In the genomic region with DNA sequence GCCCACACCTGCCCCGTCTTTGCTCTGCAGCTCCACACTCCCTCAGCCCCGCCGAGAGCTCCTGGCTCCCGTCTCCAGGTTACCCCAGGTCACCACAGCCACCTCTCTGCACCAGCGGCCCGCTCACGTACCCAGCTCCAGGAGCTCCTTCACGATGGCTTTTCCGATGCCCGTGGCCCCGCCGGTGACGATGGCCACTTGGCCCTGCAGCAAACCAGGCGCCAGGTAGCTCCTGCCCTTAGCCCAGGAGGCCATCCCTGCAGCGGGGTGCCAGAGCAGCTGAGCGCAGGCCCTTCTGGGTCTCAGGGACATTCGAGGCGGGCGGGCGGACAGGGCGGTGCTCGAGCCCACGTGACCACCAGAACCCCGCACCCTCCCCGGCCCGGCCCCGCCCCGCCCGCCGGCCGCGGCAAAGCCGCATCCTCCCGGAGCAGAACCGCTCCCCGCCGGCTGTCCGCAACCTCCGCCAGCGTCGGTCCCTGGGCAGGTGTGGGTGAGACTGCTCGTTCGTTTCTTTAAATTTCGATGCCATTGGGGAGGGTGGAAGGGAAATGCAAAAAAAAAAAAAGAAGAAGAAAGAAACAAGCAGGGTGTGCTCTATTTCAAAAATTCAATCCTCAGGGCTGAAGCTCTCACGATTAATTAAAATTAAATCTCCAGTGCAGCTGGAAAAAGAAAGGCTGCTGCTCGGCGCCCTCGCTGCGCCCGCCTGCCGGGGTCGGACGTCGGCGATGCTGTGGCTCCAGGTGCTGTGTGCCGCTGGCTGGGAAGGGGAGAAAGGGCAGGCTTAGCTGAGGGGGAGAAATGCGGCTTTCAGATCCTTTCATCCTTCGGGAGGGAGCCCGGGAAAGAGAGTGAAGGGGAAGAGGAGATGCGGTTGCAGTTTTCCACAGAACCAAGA, we compare ENCODE assay signal across 8 cellular contexts. TPM values are rescaled to one million over a fixed set of nuclear protein-coding genes. Genes with fewer than 3 reads are reported as not detected.
DNase-seq lines count a peak whose midpoint lies in the region; ATAC-seq and TF ChIP-seq lines count a peak whose summit lies in the region.

A gene (minus strand): TSS at position 323 of the 901 bp plus-strand sequence. CDS start 68 bp downstream, at position 255.
A gene with protein sequence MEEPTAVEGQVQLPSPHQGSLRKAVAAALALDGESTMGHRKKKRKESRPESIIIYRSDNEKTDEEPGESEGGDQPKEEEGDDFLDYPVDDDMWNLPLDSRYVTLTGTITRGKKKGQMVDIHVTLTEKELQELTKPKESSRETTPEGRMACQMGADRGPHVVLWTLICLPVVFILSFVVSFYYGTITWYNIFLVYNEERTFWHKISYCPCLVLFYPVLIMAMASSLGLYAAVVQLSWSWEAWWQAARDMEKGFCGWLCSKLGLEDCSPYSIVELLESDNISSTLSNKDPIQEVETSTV (plus strand): TSS at position 433 of the 901 bp plus-strand sequence. CDS start 14,045 bp downstream, outside the sequence.

- no peaks in the 10 kb centered on the region for H3K36me3 Mint-ChIP-seq in progenitor cell of endocrine pancreas (ENCODE audit: insufficient read depth)

- no peaks in the 10 kb centered on the region for H3K36me3 ChIP-seq in adrenal gland (replicated peaks in 1 of 2)
- H3K36me3 ChIP-seq in left ventricle myocardium inferior: no peaks in the 10 kb centered on the region
- H3K36me3 ChIP-seq in upper lobe of right lung: no peaks in the 10 kb centered on the region

- WGBS in adrenal gland, 4 donors: 1% methylated on average over 31 to 60 of the region's 60 CpGs

- intact Hi-C loops in adrenal gland (cut with DNase I) (no loop called here), left ventricle myocardium inferior (cut with micrococcal nuclease) (no loop called here), upper lobe of right lung (cut with DNase I) (no loop called here)

- peaks cover 13% of the 10 kb centered on the region for H3K27me3 Mint-ChIP-seq in progenitor cell of endocrine pancreas

- DNase-seq in GM12864 (ENCODE audit: low read depth) (peak; percentile 27), HFF-Myc (ENCODE audit: extremely low read depth, low read depth) (no peak), NCI-H1092 (lab: John Stamatoyannopoulos, UW) (peak; percentile 72), T follicular helper cell (ENCODE audit: low read depth) (peak; percentile 60), adrenal gland (peak; percentile 80 to 91 (median 86)), left ventricle myocardium inferior (peak; percentile 86), progenitor cell of endocrine pancreas (ENCODE audit: low spot score, unreplicated experiment) (peak; percentile 68), upper lobe of right lung (peak; percentile 93)

- H3K27ac Mint-ChIP-seq in progenitor cell of endocrine pancreas: peak within 1 kb of the TSS; percentile 95

- H3K27ac ChIP-seq in adrenal gland (peak within 1 kb of the TSS in 2 of 5 donors; percentile 23 to 39), left ventricle myocardium inferior (replicated peaks) (peak within 1 kb of the TSS; percentile 45), upper lobe of right lung (peak within 1 kb of the TSS; percentile 71)

- H3K9me3 Mint-ChIP-seq in progenitor cell of endocrine pancreas (ENCODE audit: low read depth): no peaks in the 10 kb centered on the region

- peak within 1 kb of the TSS; percentile 78 for H3K4me3 Mint-ChIP-seq in progenitor cell of endocrine pancreas (ENCODE audit: low read depth)

- peak; percentile 99 for ATAC-seq in upper lobe of right lung

- TF ChIP-seq CTCF in GM12864 (IDR thresholded peaks at IDR 0.05; ENCODE audit: low read depth, low read length, missing control alignments) (no peak), HFF-Myc (IDR thresholded peaks at IDR 0.05; ENCODE audit: low read depth, low read length, missing control alignments) (no peak), adrenal gland (IDR thresholded peaks at IDR 0.05) (no peak), left ventricle myocardium inferior (IDR thresholded peaks at IDR 0.05; ENCODE audit: borderline replicate concordance) (no peak), progenitor cell of endocrine pancreas (IDR thresholded peaks at IDR 0.05; ENCODE audit: unreplicated experiment) (no peak), upper lobe of right lung (IDR thresholded peaks at IDR 0.05) (no peak)

- peaks cover 31% of the 10 kb centered on the region for H3K4me1 Mint-ChIP-seq in progenitor cell of endocrine pancreas (ENCODE audit: low read depth)

- H3K9me3 ChIP-seq in adrenal gland (replicated peaks in 1 of 3) (no peaks in the 10 kb centered on the region), left ventricle myocardium inferior (replicated peaks) (no peaks in the 10 kb centered on the region), upper lobe of right lung (no peaks in the 10 kb centered on the region)

- TF ChIP-seq POLR2A in adrenal gland (IDR thresholded peaks at IDR 0.05): peak in 1 of 2 donors; percentile 53

- H3K4me1 ChIP-seq in adrenal gland (replicated peaks in 1 of 2): peaks cover 7 to 10% of the 10 kb centered on the region in 2 donors
- peaks cover 19% of the 10 kb centered on the region for H3K4me1 ChIP-seq in left ventricle myocardium inferior
- H3K4me1 ChIP-seq in upper lobe of right lung: peaks cover 16% of the 10 kb centered on the region

- H3K4me3 ChIP-seq in GM12864 (ENCODE audit: low read depth, low read length) (peak within 1 kb of the TSS; percentile 92), HFF-Myc (replicated peaks; ENCODE audit: low read depth, low read length) (peak within 1 kb of the TSS; percentile 67), adrenal gland (peak within 1 kb of the TSS in 3 of 4 donors; percentile 10 to 66 (median 54)), left ventricle myocardium inferior (peak within 1 kb of the TSS; percentile 75), upper lobe of right lung (peak within 1 kb of the TSS; percentile 75)

- H3K27me3 ChIP-seq in adrenal gland (no peaks in the 10 kb centered on the region), left ventricle myocardium inferior (ENCODE audit: low read depth) (no peaks in the 10 kb centered on the region), upper lobe of right lung (no peaks in the 10 kb centered on the region)

RNA-seq across cellular contexts. Expression of the first gene that starts in this region (rescaled TPM):
- 10 to 100 TPM in 5 of 8 donors, 1 to 10 TPM in 3; 6.0 to 22.2 (median 10.8) TPM for total RNA-seq in adrenal gland
- 10 to 100 TPM in 1 of 3 donors, 1 to 10 TPM in 2; 5.3 to 11.3 (median 8.2) TPM for polyA plus RNA-seq in adrenal gland
- total RNA-seq in left ventricle myocardium inferior: 4.0 TPM
- total RNA-seq in progenitor cell of endocrine pancreas: 14.2 and 14.8 TPM in 2 replicates
- 18.9 TPM for total RNA-seq in upper lobe of right lung

RNA-seq across cellular contexts. Expression of the second gene that starts in this region (rescaled TPM):
- 1 to 10 TPM in 2 of 8 donors, under 1 TPM in 6; 0.12 to 1.3 (median 0.64) TPM for total RNA-seq in adrenal gland
- 1 to 10 TPM in 1 of 3 donors, under 1 TPM in 2; 0.24 to 1.2 (median 0.88) TPM for polyA plus RNA-seq in adrenal gland
- 0.25 TPM for total RNA-seq in left ventricle myocardium inferior
- total RNA-seq in progenitor cell of endocrine pancreas: 3.6 and 3.8 TPM in 2 replicates
- total RNA-seq in upper lobe of right lung: 1.4 TPM
